ENCODE assay signal across 2 cellular contexts in the genomic region with DNA sequence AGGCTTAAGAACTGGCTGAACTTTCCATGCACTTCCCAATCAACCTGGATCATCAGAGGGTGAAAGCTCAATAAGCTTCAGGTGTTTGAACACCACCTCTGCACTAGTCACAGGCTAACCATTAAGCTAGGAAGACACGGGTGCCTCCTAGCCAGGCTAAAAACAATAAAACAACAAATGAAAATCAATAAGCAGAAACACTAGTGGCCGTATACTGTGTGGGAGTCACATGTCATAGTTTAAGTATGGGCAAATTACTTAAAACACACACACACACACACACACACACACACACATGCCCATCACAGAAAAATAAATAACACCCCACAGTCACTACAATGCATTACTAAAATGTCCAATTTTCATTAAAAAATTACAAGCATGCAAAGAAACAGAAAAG.
TF ChIP-seq lines count a peak whose summit lies in the region.

No MANE protein-coding gene starts in this region.

TF ChIP-seq in HepG2, 621 proteins besides CTCF, POLR2A, EP300 and RAD21 (continued from another document):
- TF ChIP-seq TMF1 (CRISPR knock-in tag; IDR thresholded peaks at IDR 0.05; ENCODE audit: low read depth): no peak
- peak; percentile 35; the same call in 1 of the 2 replicates for TF ChIP-seq SOX5 (CRISPR knock-in tag; IDR thresholded peaks at IDR 0.05; ENCODE audit: borderline replicate concordance)
- TF ChIP-seq RARA (CRISPR knock-in tag; IDR thresholded peaks at IDR 0.05): peak; percentile 21; the same call in 1 of the 2 replicates
- no peak for TF ChIP-seq CREB1 (IDR thresholded peaks at IDR 0.05)
- peak; percentile 45 for TF ChIP-seq CREB1 (CRISPR knock-in tag; IDR thresholded peaks at IDR 0.05)
- TF ChIP-seq, protein P1, sequence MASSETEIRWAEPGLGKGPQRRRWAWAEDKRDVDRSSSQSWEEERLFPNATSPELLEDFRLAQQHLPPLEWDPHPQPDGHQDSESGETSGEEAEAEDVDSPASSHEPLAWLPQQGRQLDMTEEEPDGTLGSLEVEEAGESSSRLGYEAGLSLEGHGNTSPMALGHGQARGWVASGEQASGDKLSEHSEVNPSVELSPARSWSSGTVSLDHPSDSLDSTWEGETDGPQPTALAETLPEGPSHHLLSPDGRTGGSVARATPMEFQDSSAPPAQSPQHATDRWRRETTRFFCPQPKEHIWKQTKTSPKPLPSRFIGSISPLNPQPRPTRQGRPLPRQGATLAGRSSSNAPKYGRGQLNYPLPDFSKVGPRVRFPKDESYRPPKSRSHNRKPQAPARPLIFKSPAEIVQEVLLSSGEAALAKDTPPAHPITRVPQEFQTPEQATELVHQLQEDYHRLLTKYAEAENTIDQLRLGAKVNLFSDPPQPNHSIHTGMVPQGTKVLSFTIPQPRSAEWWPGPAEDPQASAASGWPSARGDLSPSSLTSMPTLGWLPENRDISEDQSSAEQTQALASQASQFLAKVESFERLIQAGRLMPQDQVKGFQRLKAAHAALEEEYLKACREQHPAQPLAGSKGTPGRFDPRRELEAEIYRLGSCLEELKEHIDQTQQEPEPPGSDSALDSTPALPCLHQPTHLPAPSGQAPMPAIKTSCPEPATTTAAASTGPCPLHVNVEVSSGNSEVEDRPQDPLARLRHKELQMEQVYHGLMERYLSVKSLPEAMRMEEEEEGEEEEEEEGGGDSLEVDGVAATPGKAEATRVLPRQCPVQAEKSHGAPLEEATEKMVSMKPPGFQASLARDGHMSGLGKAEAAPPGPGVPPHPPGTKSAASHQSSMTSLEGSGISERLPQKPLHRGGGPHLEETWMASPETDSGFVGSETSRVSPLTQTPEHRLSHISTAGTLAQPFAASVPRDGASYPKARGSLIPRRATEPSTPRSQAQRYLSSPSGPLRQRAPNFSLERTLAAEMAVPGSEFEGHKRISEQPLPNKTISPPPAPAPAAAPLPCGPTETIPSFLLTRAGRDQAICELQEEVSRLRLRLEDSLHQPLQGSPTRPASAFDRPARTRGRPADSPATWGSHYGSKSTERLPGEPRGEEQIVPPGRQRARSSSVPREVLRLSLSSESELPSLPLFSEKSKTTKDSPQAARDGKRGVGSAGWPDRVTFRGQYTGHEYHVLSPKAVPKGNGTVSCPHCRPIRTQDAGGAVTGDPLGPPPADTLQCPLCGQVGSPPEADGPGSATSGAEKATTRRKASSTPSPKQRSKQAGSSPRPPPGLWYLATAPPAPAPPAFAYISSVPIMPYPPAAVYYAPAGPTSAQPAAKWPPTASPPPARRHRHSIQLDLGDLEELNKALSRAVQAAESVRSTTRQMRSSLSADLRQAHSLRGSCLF (CRISPR knock-in tag; IDR thresholded peaks at IDR 0.05; ENCODE audit: borderline replicate concordance): no peak
- peak; percentile 44; the same call in 1 of the 2 replicates for TF ChIP-seq SALL1 (CRISPR knock-in tag; IDR thresholded peaks at IDR 0.05)
- 0 out of 2 replicates have a peak, but pooled peaks have one; percentile 30 for TF ChIP-seq FOXP1 (IDR thresholded peaks at IDR 0.05)
- peak; percentile 65 for TF ChIP-seq FOXP1 (CRISPR knock-in tag; IDR thresholded peaks at IDR 0.05)
- TF ChIP-seq NFKBIZ (CRISPR knock-in tag; IDR thresholded peaks at IDR 0.05): no peak
- TF ChIP-seq, protein P2, sequence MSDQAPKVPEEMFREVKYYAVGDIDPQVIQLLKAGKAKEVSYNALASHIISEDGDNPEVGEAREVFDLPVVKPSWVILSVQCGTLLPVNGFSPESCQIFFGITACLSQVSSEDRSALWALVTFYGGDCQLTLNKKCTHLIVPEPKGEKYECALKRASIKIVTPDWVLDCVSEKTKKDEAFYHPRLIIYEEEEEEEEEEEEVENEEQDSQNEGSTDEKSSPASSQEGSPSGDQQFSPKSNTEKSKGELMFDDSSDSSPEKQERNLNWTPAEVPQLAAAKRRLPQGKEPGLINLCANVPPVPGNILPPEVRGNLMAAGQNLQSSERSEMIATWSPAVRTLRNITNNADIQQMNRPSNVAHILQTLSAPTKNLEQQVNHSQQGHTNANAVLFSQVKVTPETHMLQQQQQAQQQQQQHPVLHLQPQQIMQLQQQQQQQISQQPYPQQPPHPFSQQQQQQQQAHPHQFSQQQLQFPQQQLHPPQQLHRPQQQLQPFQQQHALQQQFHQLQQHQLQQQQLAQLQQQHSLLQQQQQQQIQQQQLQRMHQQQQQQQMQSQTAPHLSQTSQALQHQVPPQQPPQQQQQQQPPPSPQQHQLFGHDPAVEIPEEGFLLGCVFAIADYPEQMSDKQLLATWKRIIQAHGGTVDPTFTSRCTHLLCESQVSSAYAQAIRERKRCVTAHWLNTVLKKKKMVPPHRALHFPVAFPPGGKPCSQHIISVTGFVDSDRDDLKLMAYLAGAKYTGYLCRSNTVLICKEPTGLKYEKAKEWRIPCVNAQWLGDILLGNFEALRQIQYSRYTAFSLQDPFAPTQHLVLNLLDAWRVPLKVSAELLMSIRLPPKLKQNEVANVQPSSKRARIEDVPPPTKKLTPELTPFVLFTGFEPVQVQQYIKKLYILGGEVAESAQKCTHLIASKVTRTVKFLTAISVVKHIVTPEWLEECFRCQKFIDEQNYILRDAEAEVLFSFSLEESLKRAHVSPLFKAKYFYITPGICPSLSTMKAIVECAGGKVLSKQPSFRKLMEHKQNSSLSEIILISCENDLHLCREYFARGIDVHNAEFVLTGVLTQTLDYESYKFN (CRISPR knock-in tag; conservative IDR thresholded peaks at IDR 0.05): peak; percentile 44; the same call in 1 of the 2 replicates
- no peak for TF ChIP-seq FOXM1 (CRISPR knock-in tag; IDR thresholded peaks at IDR 0.05)
- TF ChIP-seq ZNF251 (CRISPR knock-in tag; IDR thresholded peaks at IDR 0.05): no peak
- no peak for TF ChIP-seq SOX13 (IDR thresholded peaks at IDR 0.05)
- 0 out of 4 replicates have a peak, but pooled peaks of 1 of the 2 experiments have one; percentile 9 for TF ChIP-seq SOX13 (CRISPR knock-in tag; conservative IDR thresholded peaks at IDR 0.05 in 1 of 2, IDR thresholded peaks at IDR 0.05 in 1 of 2)
- TF ChIP-seq GATAD2A (CRISPR knock-in tag; IDR thresholded peaks at IDR 0.05): 0 out of 2 replicates have a peak, but pooled peaks have one; percentile 41

TF ChIP-seq in SK-N-SH, 30 proteins besides CTCF, POLR2A, EP300 and RAD21:
- TF ChIP-seq, protein P3, sequence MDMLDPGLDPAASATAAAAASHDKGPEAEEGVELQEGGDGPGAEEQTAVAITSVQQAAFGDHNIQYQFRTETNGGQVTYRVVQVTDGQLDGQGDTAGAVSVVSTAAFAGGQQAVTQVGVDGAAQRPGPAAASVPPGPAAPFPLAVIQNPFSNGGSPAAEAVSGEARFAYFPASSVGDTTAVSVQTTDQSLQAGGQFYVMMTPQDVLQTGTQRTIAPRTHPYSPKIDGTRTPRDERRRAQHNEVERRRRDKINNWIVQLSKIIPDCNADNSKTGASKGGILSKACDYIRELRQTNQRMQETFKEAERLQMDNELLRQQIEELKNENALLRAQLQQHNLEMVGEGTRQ (IDR thresholded peaks at IDR 0.05; ENCODE audit: borderline replicate concordance, low read depth, low read length): no peak
- TF ChIP-seq, protein P4, sequence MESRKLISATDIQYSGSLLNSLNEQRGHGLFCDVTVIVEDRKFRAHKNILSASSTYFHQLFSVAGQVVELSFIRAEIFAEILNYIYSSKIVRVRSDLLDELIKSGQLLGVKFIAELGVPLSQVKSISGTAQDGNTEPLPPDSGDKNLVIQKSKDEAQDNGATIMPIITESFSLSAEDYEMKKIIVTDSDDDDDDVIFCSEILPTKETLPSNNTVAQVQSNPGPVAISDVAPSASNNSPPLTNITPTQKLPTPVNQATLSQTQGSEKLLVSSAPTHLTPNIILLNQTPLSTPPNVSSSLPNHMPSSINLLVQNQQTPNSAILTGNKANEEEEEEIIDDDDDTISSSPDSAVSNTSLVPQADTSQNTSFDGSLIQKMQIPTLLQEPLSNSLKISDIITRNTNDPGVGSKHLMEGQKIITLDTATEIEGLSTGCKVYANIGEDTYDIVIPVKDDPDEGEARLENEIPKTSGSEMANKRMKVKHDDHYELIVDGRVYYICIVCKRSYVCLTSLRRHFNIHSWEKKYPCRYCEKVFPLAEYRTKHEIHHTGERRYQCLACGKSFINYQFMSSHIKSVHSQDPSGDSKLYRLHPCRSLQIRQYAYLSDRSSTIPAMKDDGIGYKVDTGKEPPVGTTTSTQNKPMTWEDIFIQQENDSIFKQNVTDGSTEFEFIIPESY (IDR thresholded peaks at IDR 0.05; ENCODE audit: borderline replicate concordance, low read depth): no peak
- TF ChIP-seq GABPA (IDR thresholded peaks at IDR 0.05; ENCODE audit: low read depth) (no peak), MEF2A (IDR thresholded peaks at IDR 0.05; ENCODE audit: borderline replicate concordance, low read depth) (no peak), NRF1 (IDR thresholded peaks at IDR 0.05; ENCODE audit: low read depth, low read length) (no peak), RFX5 (IDR thresholded peaks at IDR 0.05; ENCODE audit: low read length) (no peak), NFIC (IDR thresholded peaks at IDR 0.05; ENCODE audit: borderline replicate concordance) (no peak), FOXJ3 (CRISPR knock-in tag; IDR thresholded peaks at IDR 0.05) (no peak), YY1 (IDR thresholded peaks at IDR 0.05; ENCODE audit: low read depth) (no peak)
- TF ChIP-seq, protein P5, sequence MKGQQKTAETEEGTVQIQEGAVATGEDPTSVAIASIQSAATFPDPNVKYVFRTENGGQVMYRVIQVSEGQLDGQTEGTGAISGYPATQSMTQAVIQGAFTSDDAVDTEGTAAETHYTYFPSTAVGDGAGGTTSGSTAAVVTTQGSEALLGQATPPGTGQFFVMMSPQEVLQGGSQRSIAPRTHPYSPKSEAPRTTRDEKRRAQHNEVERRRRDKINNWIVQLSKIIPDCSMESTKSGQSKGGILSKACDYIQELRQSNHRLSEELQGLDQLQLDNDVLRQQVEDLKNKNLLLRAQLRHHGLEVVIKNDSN (IDR thresholded peaks at IDR 0.05; ENCODE audit: borderline replicate concordance, low read depth): no peak
